In the genomic region with DNA sequence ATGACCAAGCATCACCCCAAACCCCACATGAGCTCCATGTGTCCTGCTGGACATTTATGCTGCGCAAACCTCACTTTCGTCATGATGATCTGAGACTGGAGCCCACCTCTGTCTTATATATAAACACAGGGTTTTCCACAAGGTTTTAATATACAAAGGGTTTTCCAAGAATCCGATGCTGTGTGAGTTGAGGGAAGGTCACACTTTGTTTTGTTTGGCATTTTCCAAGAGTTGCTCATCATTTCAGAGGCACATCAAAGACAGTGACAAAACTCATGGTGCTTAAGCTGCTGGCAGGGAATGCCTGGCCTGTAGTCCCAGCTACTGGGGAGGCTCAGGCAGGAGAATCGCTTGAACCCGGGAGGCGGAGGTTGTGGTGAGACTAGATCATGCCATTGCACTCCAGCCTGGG, we compare ENCODE assay signal across 2 cellular contexts.
TF ChIP-seq lines count a peak whose summit lies in the region.

No MANE protein-coding gene starts in this region.

TF ChIP-seq in HCT116, 20 proteins besides CTCF, POLR2A, EP300 and RAD21:
- no peak for TF ChIP-seq CBX3 (IDR thresholded peaks at IDR 0.05; ENCODE audit: low read depth)
- TF ChIP-seq POLR2AphosphoS5 (IDR thresholded peaks at IDR 0.05; ENCODE audit: low read depth, low read length): no peak
- TF ChIP-seq ZFX (IDR thresholded peaks at IDR 0.05): no peak
- TF ChIP-seq TCF7L2 (IDR thresholded peaks at IDR 0.05; ENCODE audit: borderline replicate concordance, extremely low read depth, insufficient read depth, insufficient read length): no peak
- TF ChIP-seq EZH2phosphoT487 (IDR thresholded peaks at IDR 0.05; ENCODE audit: borderline replicate concordance): no peak
- TF ChIP-seq JUND (IDR thresholded peaks at IDR 0.05): no peak
- TF ChIP-seq, protein P1, sequence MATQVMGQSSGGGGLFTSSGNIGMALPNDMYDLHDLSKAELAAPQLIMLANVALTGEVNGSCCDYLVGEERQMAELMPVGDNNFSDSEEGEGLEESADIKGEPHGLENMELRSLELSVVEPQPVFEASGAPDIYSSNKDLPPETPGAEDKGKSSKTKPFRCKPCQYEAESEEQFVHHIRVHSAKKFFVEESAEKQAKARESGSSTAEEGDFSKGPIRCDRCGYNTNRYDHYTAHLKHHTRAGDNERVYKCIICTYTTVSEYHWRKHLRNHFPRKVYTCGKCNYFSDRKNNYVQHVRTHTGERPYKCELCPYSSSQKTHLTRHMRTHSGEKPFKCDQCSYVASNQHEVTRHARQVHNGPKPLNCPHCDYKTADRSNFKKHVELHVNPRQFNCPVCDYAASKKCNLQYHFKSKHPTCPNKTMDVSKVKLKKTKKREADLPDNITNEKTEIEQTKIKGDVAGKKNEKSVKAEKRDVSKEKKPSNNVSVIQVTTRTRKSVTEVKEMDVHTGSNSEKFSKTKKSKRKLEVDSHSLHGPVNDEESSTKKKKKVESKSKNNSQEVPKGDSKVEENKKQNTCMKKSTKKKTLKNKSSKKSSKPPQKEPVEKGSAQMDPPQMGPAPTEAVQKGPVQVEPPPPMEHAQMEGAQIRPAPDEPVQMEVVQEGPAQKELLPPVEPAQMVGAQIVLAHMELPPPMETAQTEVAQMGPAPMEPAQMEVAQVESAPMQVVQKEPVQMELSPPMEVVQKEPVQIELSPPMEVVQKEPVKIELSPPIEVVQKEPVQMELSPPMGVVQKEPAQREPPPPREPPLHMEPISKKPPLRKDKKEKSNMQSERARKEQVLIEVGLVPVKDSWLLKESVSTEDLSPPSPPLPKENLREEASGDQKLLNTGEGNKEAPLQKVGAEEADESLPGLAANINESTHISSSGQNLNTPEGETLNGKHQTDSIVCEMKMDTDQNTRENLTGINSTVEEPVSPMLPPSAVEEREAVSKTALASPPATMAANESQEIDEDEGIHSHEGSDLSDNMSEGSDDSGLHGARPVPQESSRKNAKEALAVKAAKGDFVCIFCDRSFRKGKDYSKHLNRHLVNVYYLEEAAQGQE (IDR thresholded peaks at IDR 0.05; ENCODE audit: low read depth): no peak

TF ChIP-seq in GM23338, 12 proteins besides CTCF, POLR2A, EP300 and RAD21:
- TF ChIP-seq ZNF331 (CRISPR knock-in tag; IDR thresholded peaks at IDR 0.05; ENCODE audit: low read depth): no peak
- no peak for TF ChIP-seq JUNB (IDR thresholded peaks at IDR 0.05; ENCODE audit: unreplicated experiment)
- TF ChIP-seq STAT1 (IDR thresholded peaks at IDR 0.05; ENCODE audit: unreplicated experiment): no peak
- no peak for TF ChIP-seq EZH2phosphoT487 (IDR thresholded peaks at IDR 0.05; ENCODE audit: unreplicated experiment)
- TF ChIP-seq, protein P2, sequence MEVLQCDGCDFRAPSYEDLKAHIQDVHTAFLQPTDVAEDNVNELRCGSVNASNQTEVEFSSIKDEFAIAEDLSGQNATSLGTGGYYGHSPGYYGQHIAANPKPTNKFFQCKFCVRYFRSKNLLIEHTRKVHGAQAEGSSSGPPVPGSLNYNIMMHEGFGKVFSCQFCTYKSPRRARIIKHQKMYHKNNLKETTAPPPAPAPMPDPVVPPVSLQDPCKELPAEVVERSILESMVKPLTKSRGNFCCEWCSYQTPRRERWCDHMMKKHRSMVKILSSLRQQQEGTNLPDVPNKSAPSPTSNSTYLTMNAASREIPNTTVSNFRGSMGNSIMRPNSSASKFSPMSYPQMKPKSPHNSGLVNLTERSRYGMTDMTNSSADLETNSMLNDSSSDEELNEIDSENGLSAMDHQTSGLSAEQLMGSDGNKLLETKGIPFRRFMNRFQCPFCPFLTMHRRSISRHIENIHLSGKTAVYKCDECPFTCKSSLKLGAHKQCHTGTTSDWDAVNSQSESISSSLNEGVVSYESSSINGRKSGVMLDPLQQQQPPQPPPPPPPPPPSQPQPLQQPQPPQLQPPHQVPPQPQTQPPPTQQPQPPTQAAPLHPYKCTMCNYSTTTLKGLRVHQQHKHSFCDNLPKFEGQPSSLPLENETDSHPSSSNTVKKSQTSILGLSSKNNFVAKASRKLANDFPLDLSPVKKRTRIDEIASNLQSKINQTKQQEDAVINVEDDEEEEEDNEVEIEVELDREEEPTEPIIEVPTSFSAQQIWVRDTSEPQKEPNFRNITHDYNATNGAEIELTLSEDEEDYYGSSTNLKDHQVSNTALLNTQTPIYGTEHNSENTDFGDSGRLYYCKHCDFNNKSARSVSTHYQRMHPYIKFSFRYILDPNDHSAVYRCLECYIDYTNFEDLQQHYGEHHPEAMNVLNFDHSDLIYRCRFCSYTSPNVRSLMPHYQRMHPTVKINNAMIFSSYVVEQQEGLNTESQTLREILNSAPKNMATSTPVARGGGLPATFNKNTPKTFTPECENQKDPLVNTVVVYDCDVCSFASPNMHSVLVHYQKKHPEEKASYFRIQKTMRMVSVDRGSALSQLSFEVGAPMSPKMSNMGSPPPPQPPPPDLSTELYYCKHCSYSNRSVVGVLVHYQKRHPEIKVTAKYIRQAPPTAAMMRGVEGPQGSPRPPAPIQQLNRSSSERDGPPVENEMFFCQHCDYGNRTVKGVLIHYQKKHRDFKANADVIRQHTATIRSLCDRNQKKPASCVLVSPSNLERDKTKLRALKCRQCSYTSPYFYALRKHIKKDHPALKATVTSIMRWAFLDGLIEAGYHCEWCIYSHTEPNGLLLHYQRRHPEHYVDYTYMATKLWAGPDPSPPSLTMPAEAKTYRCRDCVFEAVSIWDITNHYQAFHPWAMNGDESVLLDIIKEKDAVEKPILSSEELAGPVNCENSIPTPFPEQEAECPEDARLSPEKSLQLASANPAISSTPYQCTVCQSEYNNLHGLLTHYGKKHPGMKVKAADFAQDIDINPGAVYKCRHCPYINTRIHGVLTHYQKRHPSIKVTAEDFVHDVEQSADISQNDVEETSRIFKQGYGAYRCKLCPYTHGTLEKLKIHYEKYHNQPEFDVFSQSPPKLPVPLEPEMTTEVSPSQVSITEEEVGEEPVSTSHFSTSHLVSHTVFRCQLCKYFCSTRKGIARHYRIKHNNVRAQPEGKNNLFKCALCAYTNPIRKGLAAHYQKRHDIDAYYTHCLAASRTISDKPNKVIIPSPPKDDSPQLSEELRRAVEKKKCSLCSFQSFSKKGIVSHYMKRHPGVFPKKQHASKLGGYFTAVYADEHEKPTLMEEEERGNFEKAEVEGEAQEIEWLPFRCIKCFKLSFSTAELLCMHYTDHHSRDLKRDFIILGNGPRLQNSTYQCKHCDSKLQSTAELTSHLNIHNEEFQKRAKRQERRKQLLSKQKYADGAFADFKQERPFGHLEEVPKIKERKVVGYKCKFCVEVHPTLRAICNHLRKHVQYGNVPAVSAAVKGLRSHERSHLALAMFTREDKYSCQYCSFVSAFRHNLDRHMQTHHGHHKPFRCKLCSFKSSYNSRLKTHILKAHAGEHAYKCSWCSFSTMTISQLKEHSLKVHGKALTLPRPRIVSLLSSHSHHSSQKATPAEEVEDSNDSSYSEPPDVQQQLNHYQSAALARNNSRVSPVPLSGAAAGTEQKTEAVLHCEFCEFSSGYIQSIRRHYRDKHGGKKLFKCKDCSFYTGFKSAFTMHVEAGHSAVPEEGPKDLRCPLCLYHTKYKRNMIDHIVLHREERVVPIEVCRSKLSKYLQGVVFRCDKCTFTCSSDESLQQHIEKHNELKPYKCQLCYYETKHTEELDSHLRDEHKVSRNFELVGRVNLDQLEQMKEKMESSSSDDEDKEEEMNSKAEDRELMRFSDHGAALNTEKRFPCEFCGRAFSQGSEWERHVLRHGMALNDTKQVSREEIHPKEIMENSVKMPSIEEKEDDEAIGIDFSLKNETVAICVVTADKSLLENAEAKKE (CRISPR knock-in tag; IDR thresholded peaks at IDR 0.05): no peak
- TF ChIP-seq EZH2 (IDR thresholded peaks at IDR 0.05; ENCODE audit: low read depth, unreplicated experiment): no peak
- TF ChIP-seq ZNF114 (CRISPR knock-in tag; IDR thresholded peaks at IDR 0.05): no peak
- TF ChIP-seq, protein P3, sequence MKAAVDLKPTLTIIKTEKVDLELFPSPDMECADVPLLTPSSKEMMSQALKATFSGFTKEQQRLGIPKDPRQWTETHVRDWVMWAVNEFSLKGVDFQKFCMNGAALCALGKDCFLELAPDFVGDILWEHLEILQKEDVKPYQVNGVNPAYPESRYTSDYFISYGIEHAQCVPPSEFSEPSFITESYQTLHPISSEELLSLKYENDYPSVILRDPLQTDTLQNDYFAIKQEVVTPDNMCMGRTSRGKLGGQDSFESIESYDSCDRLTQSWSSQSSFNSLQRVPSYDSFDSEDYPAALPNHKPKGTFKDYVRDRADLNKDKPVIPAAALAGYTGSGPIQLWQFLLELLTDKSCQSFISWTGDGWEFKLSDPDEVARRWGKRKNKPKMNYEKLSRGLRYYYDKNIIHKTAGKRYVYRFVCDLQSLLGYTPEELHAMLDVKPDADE (IDR thresholded peaks at IDR 0.05): no peak
- TF ChIP-seq, protein P1 (IDR thresholded peaks at IDR 0.05; ENCODE audit: unreplicated experiment): no peak
- TF ChIP-seq POLR2AphosphoS5 (IDR thresholded peaks at IDR 0.05; ENCODE audit: low read depth): no peak
- no peak for TF ChIP-seq CREB1 (CRISPR knock-in tag; IDR thresholded peaks at IDR 0.05; ENCODE audit: low read depth)
- TF ChIP-seq NANOG (IDR thresholded peaks at IDR 0.05; ENCODE audit: borderline replicate concordance): no peak
TF ChIP-seq in GM23338: peak in this region for 0.
